1 cellular context compared by ENCODE assay signal in the genomic region with DNA sequence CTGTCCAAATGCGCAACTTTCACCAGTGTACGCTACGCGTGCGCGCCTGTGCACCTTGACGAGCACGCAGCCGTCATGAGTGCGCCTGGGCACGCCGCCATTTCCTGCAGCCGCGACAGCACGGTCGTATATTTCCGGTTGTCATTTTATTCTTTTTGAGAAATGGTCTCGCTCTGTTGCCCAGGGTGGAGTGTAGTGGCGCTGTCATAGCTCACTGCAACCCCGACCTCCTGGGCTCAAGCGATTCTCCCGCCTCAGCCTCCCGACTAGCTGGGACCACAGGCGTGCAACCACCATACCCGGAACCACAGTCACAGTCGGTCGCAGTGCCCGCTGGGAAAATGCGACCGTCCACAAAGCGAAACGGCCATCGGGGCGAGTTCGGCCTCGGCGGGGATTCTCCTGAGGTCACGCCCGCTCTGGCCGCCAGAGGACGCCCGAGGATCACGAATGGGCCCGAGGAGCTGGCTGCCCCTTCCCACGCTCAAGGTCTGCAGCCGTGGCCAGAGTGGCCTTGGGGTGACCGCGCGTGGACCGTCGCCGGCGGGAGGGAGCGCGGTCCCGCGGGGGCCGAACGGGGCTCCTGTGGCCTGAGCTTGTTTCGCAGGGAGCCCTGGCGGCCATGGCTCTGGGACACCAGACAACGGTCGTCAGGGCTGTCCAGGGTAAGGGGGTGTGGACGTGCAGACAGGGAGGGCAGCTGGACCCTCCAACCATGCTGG.
TF ChIP-seq lines count a peak whose summit lies in the region.

No MANE protein-coding gene starts in this region.

TF ChIP-seq in HEK293, 187 proteins besides CTCF, POLR2A, EP300 and RAD21 (continued from another document):
- TF ChIP-seq, protein P1, sequence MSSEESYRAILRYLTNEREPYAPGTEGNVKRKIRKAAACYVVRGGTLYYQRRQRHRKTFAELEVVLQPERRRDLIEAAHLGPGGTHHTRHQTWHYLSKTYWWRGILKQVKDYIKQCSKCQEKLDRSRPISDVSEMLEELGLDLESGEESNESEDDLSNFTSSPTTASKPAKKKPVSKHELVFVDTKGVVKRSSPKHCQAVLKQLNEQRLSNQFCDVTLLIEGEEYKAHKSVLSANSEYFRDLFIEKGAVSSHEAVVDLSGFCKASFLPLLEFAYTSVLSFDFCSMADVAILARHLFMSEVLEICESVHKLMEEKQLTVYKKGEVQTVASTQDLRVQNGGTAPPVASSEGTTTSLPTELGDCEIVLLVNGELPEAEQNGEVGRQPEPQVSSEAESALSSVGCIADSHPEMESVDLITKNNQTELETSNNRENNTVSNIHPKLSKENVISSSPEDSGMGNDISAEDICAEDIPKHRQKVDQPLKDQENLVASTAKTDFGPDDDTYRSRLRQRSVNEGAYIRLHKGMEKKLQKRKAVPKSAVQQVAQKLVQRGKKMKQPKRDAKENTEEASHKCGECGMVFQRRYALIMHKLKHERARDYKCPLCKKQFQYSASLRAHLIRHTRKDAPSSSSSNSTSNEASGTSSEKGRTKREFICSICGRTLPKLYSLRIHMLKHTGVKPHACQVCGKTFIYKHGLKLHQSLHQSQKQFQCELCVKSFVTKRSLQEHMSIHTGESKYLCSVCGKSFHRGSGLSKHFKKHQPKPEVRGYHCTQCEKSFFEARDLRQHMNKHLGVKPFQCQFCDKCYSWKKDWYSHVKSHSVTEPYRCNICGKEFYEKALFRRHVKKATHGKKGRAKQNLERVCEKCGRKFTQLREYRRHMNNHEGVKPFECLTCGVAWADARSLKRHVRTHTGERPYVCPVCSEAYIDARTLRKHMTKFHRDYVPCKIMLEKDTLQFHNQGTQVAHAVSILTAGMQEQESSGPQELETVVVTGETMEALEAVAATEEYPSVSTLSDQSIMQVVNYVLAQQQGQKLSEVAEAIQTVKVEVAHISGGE (tag by site-specific recombination; conservative IDR thresholded peaks at IDR 0.05; ENCODE audit: low read depth): peak; percentile 36; the same call in 1 of the 2 replicates
- TF ChIP-seq, protein P2, sequence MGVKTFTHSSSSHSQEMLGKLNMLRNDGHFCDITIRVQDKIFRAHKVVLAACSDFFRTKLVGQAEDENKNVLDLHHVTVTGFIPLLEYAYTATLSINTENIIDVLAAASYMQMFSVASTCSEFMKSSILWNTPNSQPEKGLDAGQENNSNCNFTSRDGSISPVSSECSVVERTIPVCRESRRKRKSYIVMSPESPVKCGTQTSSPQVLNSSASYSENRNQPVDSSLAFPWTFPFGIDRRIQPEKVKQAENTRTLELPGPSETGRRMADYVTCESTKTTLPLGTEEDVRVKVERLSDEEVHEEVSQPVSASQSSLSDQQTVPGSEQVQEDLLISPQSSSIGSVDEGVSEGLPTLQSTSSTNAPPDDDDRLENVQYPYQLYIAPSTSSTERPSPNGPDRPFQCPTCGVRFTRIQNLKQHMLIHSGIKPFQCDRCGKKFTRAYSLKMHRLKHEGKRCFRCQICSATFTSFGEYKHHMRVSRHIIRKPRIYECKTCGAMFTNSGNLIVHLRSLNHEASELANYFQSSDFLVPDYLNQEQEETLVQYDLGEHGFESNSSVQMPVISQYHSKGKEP (tag by site-specific recombination; IDR thresholded peaks at IDR 0.05): no peak
- TF ChIP-seq GLIS1 (tag by site-specific recombination; IDR thresholded peaks at IDR 0.05): 0 out of 2 replicates have a peak, but pooled peaks have one; percentile 8
- peak; percentile 60 for TF ChIP-seq ZNF76 (tag by site-specific recombination; IDR thresholded peaks at IDR 0.05; ENCODE audit: borderline replicate concordance, low read depth)
- TF ChIP-seq ZNF529 (tag by site-specific recombination; IDR thresholded peaks at IDR 0.05; ENCODE audit: insufficient replicate concordance): no peak
- peak; percentile 68; the same call in 1 of the 2 replicates for TF ChIP-seq ZNF2 (tag by site-specific recombination; IDR thresholded peaks at IDR 0.05)
- no peak for TF ChIP-seq GLI2 (tag by site-specific recombination; IDR thresholded peaks at IDR 0.05; ENCODE audit: borderline replicate concordance, low read depth)
- TF ChIP-seq SP3 (tag by site-specific recombination; IDR thresholded peaks at IDR 0.05): no peak
- TF ChIP-seq ZFHX2 (tag by site-specific recombination; conservative IDR thresholded peaks at IDR 0.05): peak; percentile 59
- 0 out of 2 replicates have a peak, but pooled peaks have one; percentile 46 for TF ChIP-seq ZNF501 (tag by site-specific recombination; IDR thresholded peaks at IDR 0.05)
- TF ChIP-seq EGR2 (tag by site-specific recombination; IDR thresholded peaks at IDR 0.05; ENCODE audit: low read depth): peak; percentile 58; the same call in 1 of the 2 replicates
- TF ChIP-seq, protein P3, sequence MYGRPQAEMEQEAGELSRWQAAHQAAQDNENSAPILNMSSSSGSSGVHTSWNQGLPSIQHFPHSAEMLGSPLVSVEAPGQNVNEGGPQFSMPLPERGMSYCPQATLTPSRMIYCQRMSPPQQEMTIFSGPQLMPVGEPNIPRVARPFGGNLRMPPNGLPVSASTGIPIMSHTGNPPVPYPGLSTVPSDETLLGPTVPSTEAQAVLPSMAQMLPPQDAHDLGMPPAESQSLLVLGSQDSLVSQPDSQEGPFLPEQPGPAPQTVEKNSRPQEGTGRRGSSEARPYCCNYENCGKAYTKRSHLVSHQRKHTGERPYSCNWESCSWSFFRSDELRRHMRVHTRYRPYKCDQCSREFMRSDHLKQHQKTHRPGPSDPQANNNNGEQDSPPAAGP (tag by site-specific recombination; IDR thresholded peaks at IDR 0.05): 0 out of 2 replicates have a peak, but pooled peaks have one; percentile 18
- no peak for TF ChIP-seq ZNF394 (tag by site-specific recombination; IDR thresholded peaks at IDR 0.05; ENCODE audit: borderline replicate concordance)
